In genomic region chr11:29258411-29258810, GRCh38 we compare ENCODE assay signal across 8 cellular contexts.
"Had no signal": no experiment of that assay in that cellular context is flagged by ENCODE, and none has a peak within 500 bp of the region (broad histone marks: within the 10 kb centered on the region; RNA-seq: fewer than 3 reads in every experiment).

No MANE protein-coding gene starts in this region.

- H3K36me3 Mint-ChIP-seq: IgD-negative memory B cell had no signal

- H3K9me3 Mint-ChIP-seq: GM23338, H9 had no signal

- H3K27ac ChIP-seq: KMS-11 had no signal

- H3K4me3 Mint-ChIP-seq: GM23338, H9, IgD-negative memory B cell had no signal

- H3K4me1 Mint-ChIP-seq: GM23338, H9 had no signal

- DNase-seq: H9, HCEC 1CT, KBM-7 had no signal

- H3K4me3 ChIP-seq: GM23338 had no signal

- FAIRE-seq: H1, HepG2 had no signal

- ATAC-seq: GM23338, HepG2 had no signal

- H3K27ac Mint-ChIP-seq: GM23338, H9, IgD-negative memory B cell had no signal

- H3K27me3 Mint-ChIP-seq: IgD-negative memory B cell had no signal
